Comparison of ENCODE assay signal across 1 cellular context in genomic region chr22:45863981-45864751, GRCh38.
TF ChIP-seq lines count a peak whose summit lies in the region.

No MANE protein-coding gene starts in this region.

TF ChIP-seq in HEK293, 187 proteins besides CTCF, POLR2A, EP300 and RAD21 (continued from another document):
- TF ChIP-seq ZNF549 (tag by site-specific recombination; IDR thresholded peaks at IDR 0.05) (no peak), YY1 (tag by site-specific recombination; IDR thresholded peaks at IDR 0.05) (no peak), GLIS1 (tag by site-specific recombination; IDR thresholded peaks at IDR 0.05) (peak; percentile 23; the same call in 1 of the 2 replicates), ZNF791 (tag by site-specific recombination; IDR thresholded peaks at IDR 0.05) (no peak), ZBTB1 (tag by site-specific recombination; IDR thresholded peaks at IDR 0.05) (no peak), ZFP3 (tag by site-specific recombination; IDR thresholded peaks at IDR 0.05; ENCODE audit: low read depth) (no peak), FEZF1 (tag by site-specific recombination; IDR thresholded peaks at IDR 0.05) (no peak), ZNF132 (tag by site-specific recombination; IDR thresholded peaks at IDR 0.05; ENCODE audit: borderline replicate concordance) (no peak), OSR2 (tag by site-specific recombination; IDR thresholded peaks at IDR 0.05) (no peak), ZNF610 (tag by site-specific recombination; IDR thresholded peaks at IDR 0.05; ENCODE audit: borderline replicate concordance) (no peak), ZNF366 (tag by site-specific recombination; conservative IDR thresholded peaks at IDR 0.05) (no peak), WT1 (tag by site-specific recombination; IDR thresholded peaks at IDR 0.05) (no peak), ZXDB (tag by site-specific recombination; IDR thresholded peaks at IDR 0.05) (no peak), ZNF521 (tag by site-specific recombination; IDR thresholded peaks at IDR 0.05) (no peak)
- TF ChIP-seq, protein P1, sequence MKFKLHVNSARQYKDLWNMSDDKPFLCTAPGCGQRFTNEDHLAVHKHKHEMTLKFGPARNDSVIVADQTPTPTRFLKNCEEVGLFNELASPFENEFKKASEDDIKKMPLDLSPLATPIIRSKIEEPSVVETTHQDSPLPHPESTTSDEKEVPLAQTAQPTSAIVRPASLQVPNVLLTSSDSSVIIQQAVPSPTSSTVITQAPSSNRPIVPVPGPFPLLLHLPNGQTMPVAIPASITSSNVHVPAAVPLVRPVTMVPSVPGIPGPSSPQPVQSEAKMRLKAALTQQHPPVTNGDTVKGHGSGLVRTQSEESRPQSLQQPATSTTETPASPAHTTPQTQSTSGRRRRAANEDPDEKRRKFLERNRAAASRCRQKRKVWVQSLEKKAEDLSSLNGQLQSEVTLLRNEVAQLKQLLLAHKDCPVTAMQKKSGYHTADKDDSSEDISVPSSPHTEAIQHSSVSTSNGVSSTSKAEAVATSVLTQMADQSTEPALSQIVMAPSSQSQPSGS (tag by site-specific recombination; IDR thresholded peaks at IDR 0.05; ENCODE audit: low read depth), result no peak
- TF ChIP-seq, protein P2, sequence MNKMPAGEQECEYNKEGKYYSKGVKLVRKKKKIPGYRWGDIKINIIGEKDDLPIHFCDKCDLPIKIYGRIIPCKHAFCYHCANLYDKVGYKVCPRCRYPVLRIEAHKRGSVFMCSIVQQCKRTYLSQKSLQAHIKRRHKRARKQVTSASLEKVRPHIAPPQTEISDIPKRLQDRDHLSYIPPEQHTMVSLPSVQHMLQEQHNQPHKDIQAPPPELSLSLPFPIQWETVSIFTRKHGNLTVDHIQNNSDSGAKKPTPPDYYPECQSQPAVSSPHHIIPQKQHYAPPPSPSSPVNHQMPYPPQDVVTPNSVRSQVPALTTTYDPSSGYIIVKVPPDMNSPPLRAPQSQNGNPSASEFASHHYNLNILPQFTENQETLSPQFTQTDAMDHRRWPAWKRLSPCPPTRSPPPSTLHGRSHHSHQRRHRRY (tag by site-specific recombination; IDR thresholded peaks at IDR 0.05), result no peak
- TF ChIP-seq, protein P3, sequence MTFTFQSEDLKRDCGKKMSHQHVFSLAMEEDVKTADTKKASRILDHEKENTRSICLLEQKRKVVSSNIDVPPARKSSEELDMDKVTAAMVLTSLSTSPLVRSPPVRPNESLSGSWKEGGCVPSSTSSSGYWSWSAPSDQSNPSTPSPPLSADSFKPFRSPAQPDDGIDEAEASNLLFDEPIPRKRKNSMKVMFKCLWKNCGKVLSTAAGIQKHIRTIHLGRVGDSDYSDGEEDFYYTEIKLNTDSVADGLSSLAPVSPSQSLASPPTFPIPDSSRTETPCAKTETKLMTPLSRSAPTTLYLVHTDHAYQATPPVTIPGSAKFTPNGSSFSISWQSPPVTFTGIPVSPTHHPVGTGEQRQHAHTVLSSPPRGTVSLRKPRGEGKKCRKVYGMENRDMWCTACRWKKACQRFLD (tag by site-specific recombination; IDR thresholded peaks at IDR 0.05), result no peak
